Comparison of ENCODE assay signal across 25 cellular contexts in genomic region chr12:132438726-132439125, GRCh38.
"Had no signal": no experiment of that assay in that cellular context is flagged by ENCODE, and none has a peak within 500 bp of the region (broad histone marks: within the 10 kb centered on the region; RNA-seq: fewer than 3 reads in every experiment).

No MANE protein-coding gene starts in this region.

- H3K9me3 ChIP-seq: esophagus muscularis mucosa, gastroesophageal sphincter, heart left ventricle, left lung, mucosa of descending colon, ovary, thoracic aorta, transverse colon, upper lobe of right lung, uterus had no signal

- ATAC-seq: stimulated activated effector memory CD8-positive, alpha-beta T cell treated with anti-CD3 and anti-CD28 coated beads, Interleukin-12 subunit alpha, Interleukin-12 subunit beta, amount 100 ng/mL, for 72 hours; upper lobe of right lung had no signal

- H3K4me1 ChIP-seq: foreskin keratinocyte, uterus had no signal

- H3K79me2 ChIP-seq: hepatocyte had no signal

- H3K4me2 ChIP-seq: hepatocyte, smooth muscle cell had no signal

- H3K4me3 ChIP-seq: esophagus muscularis mucosa, gastroesophageal sphincter, heart left ventricle, hepatocyte, left lung, mucosa of descending colon, ovary, smooth muscle cell, thoracic aorta, transverse colon, upper lobe of right lung, uterus had no signal

- H3K4me3 Mint-ChIP-seq: mesothelial cell of epicardium; nephron progenitor cell; stimulated activated effector memory CD8-positive, alpha-beta T cell treated with anti-CD3 and anti-CD28 coated beads, Interleukin-12 subunit alpha, Interleukin-12 subunit beta, amount 100 ng/mL, for 72 hours had no signal

- H3K9me3 Mint-ChIP-seq: mesothelial cell of epicardium; stimulated activated effector memory CD8-positive, alpha-beta T cell treated with anti-CD3 and anti-CD28 coated beads, Interleukin-12 subunit alpha, Interleukin-12 subunit beta, amount 100 ng/mL, for 72 hours had no signal

- H3K27ac ChIP-seq: esophagus muscularis mucosa, foreskin keratinocyte, gastroesophageal sphincter, heart left ventricle, hepatocyte, left lung, ovary, thoracic aorta, transverse colon, upper lobe of right lung, uterus had no signal

- H3K27me3 ChIP-seq: hepatocyte, ovary, upper lobe of right lung, uterus had no signal

- H3K27ac Mint-ChIP-seq: mesothelial cell of epicardium; nephron progenitor cell; stimulated activated effector memory CD8-positive, alpha-beta T cell treated with anti-CD3 and anti-CD28 coated beads, Interleukin-12 subunit alpha, Interleukin-12 subunit beta, amount 100 ng/mL, for 72 hours had no signal

- DNase-seq: foreskin keratinocyte; heart left ventricle; left cardiac atrium; mesenchymal stem cell; nephron progenitor cell; occipital lobe; ovary; posterior cingulate gyrus; retina; stimulated activated CD4-positive, alpha-beta T cell treated with anti-CD3 and anti-CD28 coated beads, Interleukin-2, amount 100 ng/mL, for 24 hours; stimulated activated CD4-positive, alpha-beta T cell treated with anti-CD3 and anti-CD28 coated beads, Interleukin-4, amount 100 ng/mL, for 24 hours; stimulated activated naive CD4-positive, alpha-beta T cell treated with Interleukin-2 at 50 U/mL for 16 hours; transverse colon; upper lobe of right lung; uterus had no signal

- H2AFZ ChIP-seq: hepatocyte had no signal

- H3K27me3 Mint-ChIP-seq: naive B cell had no signal

- H3K36me3 ChIP-seq: esophagus muscularis mucosa, gastroesophageal sphincter, heart left ventricle, left lung, ovary, thoracic aorta, transverse colon, upper lobe of right lung, uterus had no signal
